19 cellular contexts compared by ENCODE assay signal in the genomic region with DNA sequence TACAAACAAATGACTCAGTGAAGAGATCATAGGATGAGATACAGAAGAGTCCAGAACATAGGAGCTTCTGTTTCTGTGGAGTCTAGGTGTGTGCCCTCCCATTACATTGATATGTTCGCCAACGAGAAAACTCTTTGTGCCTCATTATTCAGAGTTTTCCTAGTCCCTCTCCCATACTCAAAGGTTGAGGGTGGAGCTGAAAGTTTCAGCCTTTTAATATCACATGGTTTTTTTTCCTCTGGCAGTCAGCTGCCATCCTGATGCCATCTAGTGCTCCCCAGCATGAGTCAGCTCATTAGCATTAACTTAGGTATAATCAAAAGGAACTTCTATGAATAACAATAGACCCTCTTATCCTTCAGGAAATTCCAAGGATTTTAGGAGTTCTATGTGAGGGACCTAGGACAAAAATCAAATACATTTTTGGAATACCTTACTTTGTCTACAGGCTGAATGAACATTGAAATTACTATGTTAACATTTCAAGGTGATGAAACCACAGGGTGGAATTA.
DNase-seq lines count a peak whose midpoint lies in the region; ATAC-seq and TF ChIP-seq lines count a peak whose summit lies in the region.
"Had no signal": no experiment of that assay in that cellular context is flagged by ENCODE, and none has a peak within 500 bp of the region (broad histone marks: within the 10 kb centered on the region; RNA-seq: fewer than 3 reads in every experiment).

No MANE protein-coding gene starts in this region.

- no peak for TF ChIP-seq EP300 in sigmoid colon (IDR thresholded peaks at IDR 0.05)

- POLR2A ChIA-PET in CD4-positive, alpha-beta memory T cell (lab: Charles Lee; ENCODE audit: partially characterized antibody) = no interaction called here

- H3K36me3 ChIP-seq in H7 (replicated peaks; ENCODE audit: control insufficient read depth, insufficient read depth, low read length) (no peaks in the 10 kb centered on the region), RWPE2 (ENCODE audit: low read depth) (no peaks in the 10 kb centered on the region), sigmoid colon (no peaks in the 10 kb centered on the region)
- H3K36me3 ChIP-seq in CD4-positive, alpha-beta memory T cell (ENCODE audit: insufficient read depth, low read length) = no peaks in the 10 kb centered on the region
- H3K36me3 ChIP-seq: heart left ventricle, suprapubic skin had no signal

- H3K27me3 ChIP-seq in H7 (ENCODE audit: control insufficient read depth, insufficient read depth, low read length) = no peaks in the 10 kb centered on the region
- no peaks in the 10 kb centered on the region for H3K27me3 ChIP-seq in RWPE2 (ENCODE audit: insufficient read depth, poor library complexity, severe bottlenecking)
- no peaks in the 10 kb centered on the region for H3K27me3 ChIP-seq in sigmoid colon
- H3K27me3 ChIP-seq in CD4-positive, alpha-beta memory T cell (ENCODE audit: insufficient read depth, low read length) = no peaks in the 10 kb centered on the region
- H3K27me3 ChIP-seq: heart left ventricle, suprapubic skin had no signal

- H3K36me3 Mint-ChIP-seq in progenitor cell of endocrine pancreas (ENCODE audit: insufficient read depth) = peaks cover 4% of the 10 kb centered on the region
- H3K36me3 Mint-ChIP-seq in CD4-positive, alpha-beta memory T cell = no peaks in the 10 kb centered on the region
- H3K36me3 Mint-ChIP-seq: CD4-positive, CD25-positive, alpha-beta regulatory T cell; memory B cell had no signal

- peak; percentile 51 for DNase-seq in H7
- DNase-seq in RWPE2 (ENCODE audit: low spot score) = no peak
- peak; percentile 58 for DNase-seq in fibroblast of pulmonary artery (ENCODE audit: low read depth)
- DNase-seq in progenitor cell of endocrine pancreas (ENCODE audit: low spot score, unreplicated experiment) = no peak
- no peak for DNase-seq in sigmoid colon
- no peak for DNase-seq in CD4-positive, alpha-beta memory T cell
- DNase-seq: activated CD4-positive, alpha-beta T cell treated with anti-CD3 and anti-CD28 coated beads, Interleukin-2, amount 50 U/mL, for 4 hours; CD4-positive, CD25-positive, alpha-beta regulatory T cell; effector memory CD4-positive, alpha-beta T cell; heart left ventricle; NCI-H1694; NCI-H526 had no signal

- peak overlapping the region; percentile 88 for H3K27ac Mint-ChIP-seq in progenitor cell of endocrine pancreas
- H3K27ac Mint-ChIP-seq in CD4-positive, alpha-beta memory T cell = no peak overlapping the region
- H3K27ac Mint-ChIP-seq: activated T-helper 17 cell treated with anti-CD3 and anti-CD28 coated beads, Interleukin-2, amount 50 U/mL, for 72 hours; CD4-positive, CD25-positive, alpha-beta regulatory T cell; memory B cell had no signal

- TF ChIP-seq CTCF in RWPE2 (IDR thresholded peaks at IDR 0.05; ENCODE audit: poor library complexity, severe bottlenecking) (no peak), fibroblast of pulmonary artery (IDR thresholded peaks at IDR 0.05; ENCODE audit: low read length, missing control alignments) (no peak), progenitor cell of endocrine pancreas (IDR thresholded peaks at IDR 0.05; ENCODE audit: unreplicated experiment) (no peak), sigmoid colon (IDR thresholded peaks at IDR 0.05) (no peak)

- H3K4me1 ChIP-seq in RWPE2 (ENCODE audit: insufficient read depth, poor library complexity, severe bottlenecking) (no peaks in the 10 kb centered on the region), sigmoid colon (no peaks in the 10 kb centered on the region)
- H3K4me1 ChIP-seq in CD4-positive, alpha-beta memory T cell (ENCODE audit: insufficient read depth, low read length) = no peaks in the 10 kb centered on the region
- H3K4me1 ChIP-seq: heart left ventricle, suprapubic skin had no signal

- H3K9me3 ChIP-seq in RWPE2 (ENCODE audit: severe bottlenecking) (no peaks in the 10 kb centered on the region), sigmoid colon (no peaks in the 10 kb centered on the region)
- no peaks in the 10 kb centered on the region for H3K9me3 ChIP-seq in CD4-positive, alpha-beta memory T cell (ENCODE audit: control insufficient read depth in 1 of 2, low read length in 2 of 2)
- H3K9me3 ChIP-seq: heart left ventricle, suprapubic skin had no signal

- intact Hi-C loops in sigmoid colon (cut with DNase I) = no loop called here
- intact Hi-C loops in CD4-positive, alpha-beta memory T cell (cut with micrococcal nuclease) = no loop called here

- ATAC-seq in RWPE2 (ENCODE audit: low read depth) (peak; percentile 29), HG02798 (IDR thresholded peaks at IDR 0.05; ENCODE audit: poor library complexity, unreplicated experiment) (no peak), HG03439 (IDR thresholded peaks at IDR 0.05; ENCODE audit: unreplicated experiment) (no peak)
- ATAC-seq: activated T-helper 17 cell treated with anti-CD3 and anti-CD28 coated beads, Interleukin-2, amount 50 U/mL, for 72 hours; heart left ventricle had no signal

- CTCF ChIA-PET in CD4-positive, alpha-beta memory T cell (lab: Charles Lee; ENCODE audit: partially characterized antibody) = no interaction called here

- H3K9me3 Mint-ChIP-seq in progenitor cell of endocrine pancreas (ENCODE audit: low read depth) = peaks cover 10% of the 10 kb centered on the region
- H3K9me3 Mint-ChIP-seq in CD4-positive, alpha-beta memory T cell = peaks cover 0 to 4% (median 0%) of the 10 kb centered on the region in 8 donors
- H3K9me3 Mint-ChIP-seq: activated T-helper 17 cell treated with anti-CD3 and anti-CD28 coated beads, Interleukin-2, amount 50 U/mL, for 72 hours had no signal

- H3K4me3 Mint-ChIP-seq in progenitor cell of endocrine pancreas (ENCODE audit: low read depth) = no peak overlapping the region
- H3K4me3 Mint-ChIP-seq in CD4-positive, alpha-beta memory T cell = no peak overlapping the region
- H3K4me3 Mint-ChIP-seq: activated T-helper 17 cell treated with anti-CD3 and anti-CD28 coated beads, Interleukin-2, amount 50 U/mL, for 72 hours; CD4-positive, CD25-positive, alpha-beta regulatory T cell; memory B cell had no signal

- no peak overlapping the region for H3K27ac ChIP-seq in RWPE2 (ENCODE audit: poor library complexity, severe bottlenecking)
- H3K27ac ChIP-seq in sigmoid colon = no peak overlapping the region
- no peak overlapping the region for H3K27ac ChIP-seq in CD4-positive, alpha-beta memory T cell (ENCODE audit: low read depth, low read length)
- H3K27ac ChIP-seq: heart left ventricle, KMS-11, RWPE1, suprapubic skin had no signal

- TF ChIP-seq POLR2A in sigmoid colon (IDR thresholded peaks at IDR 0.05) = no peak

- H3K4me1 Mint-ChIP-seq in progenitor cell of endocrine pancreas (ENCODE audit: low read depth) = peaks cover 7% of the 10 kb centered on the region
- H3K4me1 Mint-ChIP-seq in CD4-positive, alpha-beta memory T cell = no peaks in the 10 kb centered on the region
- H3K4me1 Mint-ChIP-seq: activated T-helper 17 cell treated with anti-CD3 and anti-CD28 coated beads, Interleukin-2, amount 50 U/mL, for 72 hours; CD4-positive, CD25-positive, alpha-beta regulatory T cell; memory B cell had no signal

- H3K4me3 ChIP-seq in H7 (ENCODE audit: insufficient read depth, low read depth, low read length) = no peak overlapping the region
- H3K4me3 ChIP-seq in RWPE2 (ENCODE audit: severe bottlenecking) = no peak overlapping the region
- no peak overlapping the region for H3K4me3 ChIP-seq in fibroblast of pulmonary artery (replicated peaks; ENCODE audit: low read depth, low read length)
- no peak overlapping the region for H3K4me3 ChIP-seq in sigmoid colon
- H3K4me3 ChIP-seq in CD4-positive, alpha-beta memory T cell (ENCODE audit: low read length in 2 of 2) = no peak overlapping the region
- H3K4me3 ChIP-seq: heart left ventricle, suprapubic skin had no signal

- H3K27me3 Mint-ChIP-seq in progenitor cell of endocrine pancreas = no peaks in the 10 kb centered on the region
- H3K27me3 Mint-ChIP-seq in CD4-positive, alpha-beta memory T cell = no peaks in the 10 kb centered on the region
- H3K27me3 Mint-ChIP-seq: activated T-helper 17 cell treated with anti-CD3 and anti-CD28 coated beads, Interleukin-2, amount 50 U/mL, for 72 hours; CD4-positive, CD25-positive, alpha-beta regulatory T cell; memory B cell had no signal

- 86 to 97% methylated on average over 2 of the region's 2 CpGs for WGBS in sigmoid colon, 2 donors

Comparison
In these comparisons a context has a peak if more than half of its experiments do, and no peak if none do; other contexts are left out.
1. DNase-seq: peak in H7 (single experiment) and fibroblast of pulmonary artery (single experiment); none in RWPE2 (single experiment), progenitor cell of endocrine pancreas (single experiment), sigmoid colon (single experiment) and CD4-positive, alpha-beta memory T cell (0 of 5).